In the genomic region with DNA sequence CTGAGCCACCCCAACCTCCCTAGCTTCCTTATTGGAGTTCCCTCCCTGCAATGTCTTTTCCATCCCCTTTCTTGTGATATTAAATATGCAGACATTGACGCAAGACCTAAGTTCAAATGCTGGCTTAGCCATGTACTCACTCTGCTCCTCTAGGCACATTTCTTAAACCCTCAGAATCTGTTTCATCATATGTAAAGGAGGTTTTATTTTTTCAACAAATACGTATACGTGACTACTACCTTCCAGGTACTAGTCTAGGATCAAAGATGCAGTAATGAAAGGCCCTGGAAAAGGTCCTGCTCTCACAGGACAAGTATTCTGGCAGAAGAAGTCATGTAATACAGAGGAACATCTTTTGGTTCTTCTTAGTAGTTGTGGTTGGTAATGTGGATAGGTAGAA, we compare ENCODE assay signal across 22 cellular contexts.
"Had no signal": no experiment of that assay in that cellular context is flagged by ENCODE, and none has a peak within 500 bp of the region (broad histone marks: within the 10 kb centered on the region; RNA-seq: fewer than 3 reads in every experiment).

No MANE protein-coding gene starts in this region.

- H3K4me3 ChIP-seq: SJSA1, SK-N-MC had no signal

- DNase-seq: KBM-7, MV-4-11, NCI-H1048, NCI-H1105, NCI-H1417, NCI-H1436 treated with DMSO at 0.1 percent for 48 hours, NCI-H1694, NCI-H187 treated with DMSO at 0.1 percent for 48 hours, NCI-H2029 treated with DMSO at 0.1 percent for 48 hours, NCI-H2107, NCI-H2171, NCI-H226, NCI-H446, NCI-H510A, NCI-H524 treated with DMSO at 0.1 percent for 48 hours, NCI-H69, NCI-H774, Right ventricle myocardium superior, RPMI8226, SIG-M5 had no signal

- H3K27me3 ChIP-seq: SJSA1 had no signal

- H3K9me3 ChIP-seq: SJSA1 had no signal

- H3K27ac ChIP-seq: SJSA1, SK-N-MC had no signal
